Comparison of ENCODE assay signal across 14 cellular contexts in genomic region chr2:38260469-38260868, GRCh38.
DNase-seq lines count a peak whose midpoint lies in the region; ATAC-seq, FAIRE-seq and TF ChIP-seq lines count a peak whose summit lies in the region.
"Had no signal": no experiment of that assay in that cellular context is flagged by ENCODE, and none has a peak within 500 bp of the region (broad histone marks: within the 10 kb centered on the region; RNA-seq: fewer than 3 reads in every experiment).

No MANE protein-coding gene starts in this region.

- H3K27ac ChIP-seq in K562 (ENCODE audit: extremely low read depth, low read depth, low read length) (no peak overlapping the region), uterus (no peak overlapping the region)
- H3K27ac ChIP-seq: left ventricle myocardium inferior had no signal

- WGBS in K562 (ENCODE audit: insufficient coverage, low coverage, missing lambda C conversion rate): under 1% methylated on average over 11 of the region's 11 CpGs

- H3K9me3 ChIP-seq in K562 (replicated peaks; ENCODE audit: control insufficient read depth, insufficient read depth, low read depth, low read length): peaks cover 2% of the 10 kb centered on the region; the same call in 1 of the 2 replicates
- no peaks in the 10 kb centered on the region for H3K9me3 ChIP-seq in uterus
- H3K9me3 ChIP-seq: left ventricle myocardium inferior had no signal

- H3K36me3 ChIP-seq in K562 (ENCODE audit: control insufficient read depth, insufficient read depth, low read length) (no peaks in the 10 kb centered on the region), uterus (no peaks in the 10 kb centered on the region)
- H3K36me3 ChIP-seq: left ventricle myocardium inferior had no signal

- intact Hi-C loops in K562 (cut with micrococcal nuclease) (no loop called here), uterus (cut with DNase I; ENCODE audit: low total_unique reads) (no loop called here)

- BruUV-seq in K562 (replicated peaks; lab: Mats Ljungman, UMichigan): no TSS peak

- H3K27ac Mint-ChIP-seq in activated naive CD8-positive, alpha-beta T cell treated with anti-CD3 and anti-CD28 coated beads, Interleukin-2, amount 50 U/mL, for 24 hours: no peak overlapping the region
- no peak overlapping the region for H3K27ac Mint-ChIP-seq in activated naive CD8-positive, alpha-beta T cell treated with anti-CD3 and anti-CD28 coated beads for 36 hours
- H3K27ac Mint-ChIP-seq in HFFc6: no peak overlapping the region
- H3K27ac Mint-ChIP-seq in stimulated activated memory B cell treated with anti-CD40 and anti-IgM and Interleukin-4, amounts not matched to agents 10 μg/mL and 1 μg/mL and 100 μg/mL, for 72 hours: no peak overlapping the region
- H3K27ac Mint-ChIP-seq: activated naive CD8-positive, alpha-beta T cell; B cell had no signal

- TF ChIP-seq EP300 in K562 (IDR thresholded peaks at IDR 0.05; ENCODE audit: low read length): no peak

- peak overlapping the region; percentile 52 for H3K4me2 ChIP-seq in K562 (ENCODE audit: insufficient read depth, low read length)

- peak; percentile 11 for FAIRE-seq in K562 (lab: Jason Lieb, UNC)

- CTCF ChIA-PET in K562 (lab: Yijun Ruan, JAX; ENCODE audit: low intra/inter-chr PET ratio): no interaction called here

- H3K9me3 Mint-ChIP-seq in activated naive CD8-positive, alpha-beta T cell treated with anti-CD3 and anti-CD28 coated beads, Interleukin-2, amount 50 U/mL, for 24 hours: no peaks in the 10 kb centered on the region
- H3K9me3 Mint-ChIP-seq in activated naive CD8-positive, alpha-beta T cell treated with anti-CD3 and anti-CD28 coated beads for 36 hours: no peaks in the 10 kb centered on the region
- no peaks in the 10 kb centered on the region for H3K9me3 Mint-ChIP-seq in HFFc6
- no peaks in the 10 kb centered on the region for H3K9me3 Mint-ChIP-seq in stimulated activated memory B cell treated with anti-CD40 and anti-IgM and Interleukin-4, amounts not matched to agents 10 μg/mL and 1 μg/mL and 100 μg/mL, for 72 hours

- peaks cover 5% of the 10 kb centered on the region for H3K27me3 Mint-ChIP-seq in activated naive CD8-positive, alpha-beta T cell treated with anti-CD3 and anti-CD28 coated beads, Interleukin-2, amount 50 U/mL, for 24 hours
- peaks cover 17% of the 10 kb centered on the region for H3K27me3 Mint-ChIP-seq in activated naive CD8-positive, alpha-beta T cell treated with anti-CD3 and anti-CD28 coated beads for 36 hours
- H3K27me3 Mint-ChIP-seq in HFFc6 (ENCODE audit: insufficient read depth): peaks cover 18% of the 10 kb centered on the region
- H3K27me3 Mint-ChIP-seq in stimulated activated memory B cell treated with anti-CD40 and anti-IgM and Interleukin-4, amounts not matched to agents 10 μg/mL and 1 μg/mL and 100 μg/mL, for 72 hours: peaks cover 33% of the 10 kb centered on the region

- H3K9ac ChIP-seq in K562 (ENCODE audit: insufficient read depth in 1 of 2, low read depth in 2 of 2, low read length in 2 of 2): peak overlapping the region in 1 of 2 experiments; percentile 29; a peak in 1 of 4 replicates

- no peak for TF ChIP-seq POLR2A in K562 (conservative IDR thresholded peaks at IDR 0.05)
- TF ChIP-seq POLR2A in uterus (IDR thresholded peaks at IDR 0.05): no peak

- TF ChIP-seq CTCF in HFFc6 (IDR thresholded peaks at IDR 0.05) (no peak), K562 (IDR thresholded peaks at IDR 0.05 in 2 of 3, conservative IDR thresholded peaks at IDR 0.05 in 1 of 3; ENCODE audit: insufficient read depth in 2 of 3, low read depth in 1 of 3, low read length in 3 of 3) (0 out of 6 replicates have a peak, but pooled peaks of 1 of the 3 experiments have one; percentile 6), uterus (IDR thresholded peaks at IDR 0.05) (no peak)

- in situ Hi-C loops in K562 (cut with MboI): no loop called here

- POLR2A ChIA-PET in K562 (lab: Yijun Ruan, JAX): no interaction called here

- no peaks in the 10 kb centered on the region for H4K20me1 ChIP-seq in K562 (replicated peaks; ENCODE audit: control insufficient read depth, insufficient read depth, low read length)

- H3K4me1 Mint-ChIP-seq in activated naive CD8-positive, alpha-beta T cell treated with anti-CD3 and anti-CD28 coated beads, Interleukin-2, amount 50 U/mL, for 24 hours: peaks cover 18% of the 10 kb centered on the region
- peaks cover 22% of the 10 kb centered on the region for H3K4me1 Mint-ChIP-seq in activated naive CD8-positive, alpha-beta T cell treated with anti-CD3 and anti-CD28 coated beads for 36 hours
- no peaks in the 10 kb centered on the region for H3K4me1 Mint-ChIP-seq in HFFc6 (ENCODE audit: low read depth)
- peaks cover 20% of the 10 kb centered on the region for H3K4me1 Mint-ChIP-seq in stimulated activated memory B cell treated with anti-CD40 and anti-IgM and Interleukin-4, amounts not matched to agents 10 μg/mL and 1 μg/mL and 100 μg/mL, for 72 hours
- H3K4me1 Mint-ChIP-seq: B cell had no signal

- peak overlapping the region; percentile 58; the same call in 1 of the 2 replicates for H2AFZ ChIP-seq in K562 (ENCODE audit: low read depth, low read length)

- DNase-seq in activated naive CD8-positive, alpha-beta T cell treated with anti-CD3 and anti-CD28 coated beads, Interleukin-2, amount 50 U/mL, for 24 hours: peak; percentile 10
- no peak for DNase-seq in activated naive CD8-positive, alpha-beta T cell treated with anti-CD3 and anti-CD28 coated beads for 36 hours
- DNase-seq in HFFc6 (no peak), K562 (ENCODE audit: extremely low read depth in 1 of 4, low spot score in 3 of 4) (peak in 2 of 4 experiments; percentile 13 to 23), uterus (no peak), NCI-H82 treated with DMSO at 0.1 percent for 48 hours (lab: John Stamatoyannopoulos, UW; ENCODE audit: unreplicated experiment) (no peak)
- DNase-seq: hippocampal formation, left ventricle myocardium inferior, SW 1271 had no signal

- H3K4me3 Mint-ChIP-seq in activated naive CD8-positive, alpha-beta T cell treated with anti-CD3 and anti-CD28 coated beads, Interleukin-2, amount 50 U/mL, for 24 hours: no peak overlapping the region
- H3K4me3 Mint-ChIP-seq in activated naive CD8-positive, alpha-beta T cell treated with anti-CD3 and anti-CD28 coated beads for 36 hours: no peak overlapping the region
- H3K4me3 Mint-ChIP-seq in HFFc6: peak overlapping the region; percentile 55; the same call in 1 of the 2 replicates
- no peak overlapping the region for H3K4me3 Mint-ChIP-seq in stimulated activated memory B cell treated with anti-CD40 and anti-IgM and Interleukin-4, amounts not matched to agents 10 μg/mL and 1 μg/mL and 100 μg/mL, for 72 hours
- H3K4me3 Mint-ChIP-seq: activated naive CD8-positive, alpha-beta T cell; B cell had no signal

- H3K79me2 ChIP-seq in K562 (ENCODE audit: control insufficient read depth, insufficient read depth, low read length): no peaks in the 10 kb centered on the region

- TF ChIP-seq RAD21 in K562 (CRISPR knock-in tag; conservative IDR thresholded peaks at IDR 0.05 in 1 of 2, IDR thresholded peaks at IDR 0.05 in 1 of 2): peak in 1 of 2 experiments; percentile 42; a peak in 2 of 4 replicates

- peak; percentile 28 for ATAC-seq in activated naive CD8-positive, alpha-beta T cell treated with anti-CD3 and anti-CD28 coated beads, Interleukin-2, amount 50 U/mL, for 24 hours
- peak; percentile 75 for ATAC-seq in K562
- peak; percentile 48 for ATAC-seq in stimulated activated memory B cell treated with anti-CD40 and anti-IgM and Interleukin-4, amounts not matched to agents 10 μg/mL and 1 μg/mL and 100 μg/mL, for 72 hours
- ATAC-seq in HG02852 (IDR thresholded peaks at IDR 0.05; ENCODE audit: unreplicated experiment): no peak
- ATAC-seq: esophagus mucosa had no signal

- H3K36me3 Mint-ChIP-seq in activated naive CD8-positive, alpha-beta T cell treated with anti-CD3 and anti-CD28 coated beads, Interleukin-2, amount 50 U/mL, for 24 hours (ENCODE audit: low read depth): no peaks in the 10 kb centered on the region
- no peaks in the 10 kb centered on the region for H3K36me3 Mint-ChIP-seq in activated naive CD8-positive, alpha-beta T cell treated with anti-CD3 and anti-CD28 coated beads for 36 hours
- H3K36me3 Mint-ChIP-seq in HFFc6 (ENCODE audit: low read depth): no peaks in the 10 kb centered on the region
- no peaks in the 10 kb centered on the region for H3K36me3 Mint-ChIP-seq in stimulated activated memory B cell treated with anti-CD40 and anti-IgM and Interleukin-4, amounts not matched to agents 10 μg/mL and 1 μg/mL and 100 μg/mL, for 72 hours
- H3K36me3 Mint-ChIP-seq: activated naive CD8-positive, alpha-beta T cell had no signal

- H3K27me3 ChIP-seq in K562 (ENCODE audit: control insufficient read depth in 2 of 2, insufficient read depth in 2 of 2, low read length in 2 of 2): peaks cover 19 to 27% of the 10 kb centered on the region in 2 experiments; a peak in 4 of 5 replicates
- no peaks in the 10 kb centered on the region for H3K27me3 ChIP-seq in uterus

- no peak overlapping the region for H3K4me3 ChIP-seq in K562
- H3K4me3 ChIP-seq in uterus: no peak overlapping the region
- H3K4me3 ChIP-seq: left ventricle myocardium inferior had no signal

- H3K9me1 ChIP-seq in K562 (ENCODE audit: control insufficient read depth, insufficient read depth, low read length): no peaks in the 10 kb centered on the region

- H3K4me1 ChIP-seq in K562 (replicated peaks in 1 of 2; ENCODE audit: control insufficient read depth in 2 of 2, insufficient read depth in 2 of 2, low read length in 2 of 2): no peaks in the 10 kb centered on the region
- H3K4me1 ChIP-seq in uterus: no peaks in the 10 kb centered on the region
- H3K4me1 ChIP-seq: left ventricle myocardium inferior had no signal

TF ChIP-seq in K562, 482 proteins besides CTCF, POLR2A, EP300 and RAD21:
- TF ChIP-seq FOXK2 (conservative IDR thresholded peaks at IDR 0.05 in 1 of 2, IDR thresholded peaks at IDR 0.05 in 1 of 2; ENCODE audit: low read depth in 2 of 2) (no peak), ATF1 (CRISPR knock-in tag; IDR thresholded peaks at IDR 0.05) (no peak), ATF1 (tag; IDR thresholded peaks at IDR 0.05) (no peak), NFE2 (IDR thresholded peaks at IDR 0.05; ENCODE audit: low read depth) (no peak), EGR1 (conservative IDR thresholded peaks at IDR 0.05) (peak; percentile 50), ZNF263 (CRISPR knock-in tag; IDR thresholded peaks at IDR 0.05; ENCODE audit: borderline replicate concordance) (no peak), HIVEP1 (CRISPR knock-in tag; IDR thresholded peaks at IDR 0.05) (no peak)
TF ChIP-seq in K562: peak in this region for 1.
